14 cellular contexts compared by ENCODE assay signal in genomic region chr14:76928301-76928700, GRCh38.
DNase-seq lines count a peak whose midpoint lies in the region; ATAC-seq and TF ChIP-seq lines count a peak whose summit lies in the region.
"Had no signal": no experiment of that assay in that cellular context is flagged by ENCODE, and none has a peak within 500 bp of the region (broad histone marks: within the 10 kb centered on the region; RNA-seq: fewer than 3 reads in every experiment).

No MANE protein-coding gene starts in this region.

- no peak for DNase-seq in CD4-positive, CD25-positive, alpha-beta regulatory T cell
- DNase-seq in GM23248 = peak; percentile 25
- no peak for DNase-seq in caudate nucleus (lab: John Stamatoyannopoulos, UW)
- no peak for DNase-seq in neural progenitor cell (ENCODE audit: low spot score)
- no peak for DNase-seq in activated CD4-positive, CD25-positive, alpha-beta regulatory T cell (lab: John Stamatoyannopoulos, UW)
- no peak for DNase-seq in NCI-H2196 (lab: John Stamatoyannopoulos, UW; ENCODE audit: unreplicated experiment)
- DNase-seq in MM.1S = no peak
- DNase-seq: activated naive CD8-positive, alpha-beta T cell treated with anti-CD3 and anti-CD28 coated beads for 36 hours; head of caudate nucleus; NCI-H1436 treated with DMSO at 0.1 percent for 48 hours; NCI-H510A treated with DMSO at 0.1 percent for 48 hours; PC-3 had no signal

- H3K9ac ChIP-seq in GM23248 (no peak overlapping the region), neural progenitor cell (no peak overlapping the region), MM.1S (ENCODE audit: low read length) (no peak overlapping the region)

- no peaks in the 10 kb centered on the region for H3K36me3 Mint-ChIP-seq in CD4-positive, CD25-positive, alpha-beta regulatory T cell
- no peaks in the 10 kb centered on the region for H3K36me3 Mint-ChIP-seq in neural progenitor cell
- H3K36me3 Mint-ChIP-seq: activated naive CD8-positive, alpha-beta T cell treated with anti-CD3 and anti-CD28 coated beads for 36 hours had no signal

- H3K4me3 Mint-ChIP-seq in CD4-positive, CD25-positive, alpha-beta regulatory T cell = peak overlapping the region in 3 of 4 donors; percentile 26 to 86 (median 81)
- no peak overlapping the region for H3K4me3 Mint-ChIP-seq in neural progenitor cell
- H3K4me3 Mint-ChIP-seq: activated naive CD8-positive, alpha-beta T cell treated with anti-CD3 and anti-CD28 coated beads for 36 hours had no signal

- H3K4me1 ChIP-seq in CD4-positive, CD25-positive, alpha-beta regulatory T cell (ENCODE audit: control insufficient read depth, insufficient read depth, low read length, poor library complexity, severe bottlenecking) = peaks cover 73% of the 10 kb centered on the region
- H3K4me1 ChIP-seq in GM23248 (ENCODE audit: insufficient read depth) (peaks cover 24% of the 10 kb centered on the region), neural progenitor cell (peaks cover 36% of the 10 kb centered on the region), MM.1S (ENCODE audit: low read length) (peaks cover 5% of the 10 kb centered on the region; the same call in 1 of the 2 replicates)

- ATAC-seq in CD4-positive, CD25-positive, alpha-beta regulatory T cell (ENCODE audit: low read depth in 2 of 2) = no peak
- ATAC-seq in GM21390 (IDR thresholded peaks at IDR 0.05; ENCODE audit: unreplicated experiment) = no peak
- ATAC-seq: K562, PC-3 had no signal

- H4K20me1 ChIP-seq in GM23248 (ENCODE audit: insufficient read depth) (no peaks in the 10 kb centered on the region), neural progenitor cell (ENCODE audit: low read depth) (no peaks in the 10 kb centered on the region), MM.1S (ENCODE audit: insufficient read depth, low read length) (no peaks in the 10 kb centered on the region)

- H3K9me3 Mint-ChIP-seq in CD4-positive, CD25-positive, alpha-beta regulatory T cell = no peaks in the 10 kb centered on the region
- H3K9me3 Mint-ChIP-seq in neural progenitor cell = no peaks in the 10 kb centered on the region
- H3K9me3 Mint-ChIP-seq: activated naive CD8-positive, alpha-beta T cell treated with anti-CD3 and anti-CD28 coated beads for 36 hours had no signal

- in situ Hi-C loops in GM23248 (cut with MboI) = no loop called here

- TF ChIP-seq CTCF in neural progenitor cell (IDR thresholded peaks at IDR 0.05) = no peak
- no peak for TF ChIP-seq CTCF in MM.1S (IDR thresholded peaks at IDR 0.05; ENCODE audit: low read length)

- H3K4me1 Mint-ChIP-seq in CD4-positive, CD25-positive, alpha-beta regulatory T cell = peaks cover 27 to 90% (median 57%) of the 10 kb centered on the region in 4 donors
- peaks cover 88% of the 10 kb centered on the region for H3K4me1 Mint-ChIP-seq in neural progenitor cell

- 56 to 68% methylated on average over 2 of the region's 2 CpGs for WGBS in GM23248 (ENCODE audit: low coverage in 1 of 2, low lambda C conversion rate in 2 of 2, missing lambda C conversion rate in 2 of 2), 2 experiments

- H3K27me3 ChIP-seq in CD4-positive, CD25-positive, alpha-beta regulatory T cell (ENCODE audit: control insufficient read depth, insufficient read depth, low read length) = no peaks in the 10 kb centered on the region
- no peaks in the 10 kb centered on the region for H3K27me3 ChIP-seq in GM23248 (replicated peaks; ENCODE audit: insufficient read depth)
- no peaks in the 10 kb centered on the region for H3K27me3 ChIP-seq in neural progenitor cell
- no peaks in the 10 kb centered on the region for H3K27me3 ChIP-seq in MM.1S (replicated peaks; ENCODE audit: insufficient read depth, low read length)

- H3F3A ChIP-seq in GM23248 (ENCODE audit: insufficient read depth) (peaks cover 13% of the 10 kb centered on the region), neural progenitor cell (ENCODE audit: low read depth) (peaks cover 17% of the 10 kb centered on the region), MM.1S (ENCODE audit: insufficient read depth, low read length) (no peaks in the 10 kb centered on the region)

- H2AFZ ChIP-seq in GM23248 = no peak overlapping the region
- H2AFZ ChIP-seq in neural progenitor cell (replicated peaks) = no peak overlapping the region
- no peak overlapping the region for H2AFZ ChIP-seq in MM.1S (ENCODE audit: low read length)

- H3K79me2 ChIP-seq in GM23248 (ENCODE audit: insufficient read depth) (no peaks in the 10 kb centered on the region), neural progenitor cell (ENCODE audit: low read depth) (no peaks in the 10 kb centered on the region), MM.1S (ENCODE audit: low read length) (no peaks in the 10 kb centered on the region)

- H3K27me3 Mint-ChIP-seq in CD4-positive, CD25-positive, alpha-beta regulatory T cell = no peaks in the 10 kb centered on the region
- peaks cover 15% of the 10 kb centered on the region for H3K27me3 Mint-ChIP-seq in neural progenitor cell (ENCODE audit: insufficient read depth, low read depth)
- H3K27me3 Mint-ChIP-seq: activated naive CD8-positive, alpha-beta T cell treated with anti-CD3 and anti-CD28 coated beads for 36 hours had no signal

- no peaks in the 10 kb centered on the region for H3K9me3 ChIP-seq in CD4-positive, CD25-positive, alpha-beta regulatory T cell (ENCODE audit: control insufficient read depth in 2 of 2, low read length in 2 of 2)
- H3K9me3 ChIP-seq in GM23248 (ENCODE audit: low read depth) (no peaks in the 10 kb centered on the region), neural progenitor cell (ENCODE audit: low read depth) (no peaks in the 10 kb centered on the region), MM.1S (replicated peaks; ENCODE audit: insufficient read depth, low read length) (no peaks in the 10 kb centered on the region)

- H3K27ac ChIP-seq in CD4-positive, CD25-positive, alpha-beta regulatory T cell (ENCODE audit: insufficient read depth, low read length, poor library complexity, severe bottlenecking) = peak overlapping the region; percentile 78
- H3K27ac ChIP-seq in GM23248 = peak overlapping the region; percentile 97; the same call in 1 of the 2 replicates
- peak overlapping the region; percentile 36 for H3K27ac ChIP-seq in caudate nucleus (ENCODE audit: low read depth, low read length)
- no peak overlapping the region for H3K27ac ChIP-seq in neural progenitor cell
- no peak overlapping the region for H3K27ac ChIP-seq in MM.1S (ENCODE audit: low read length)

- no peak overlapping the region for H3K4me2 ChIP-seq in GM23248 (ENCODE audit: unreplicated experiment)
- no peak overlapping the region for H3K4me2 ChIP-seq in neural progenitor cell
- no peak overlapping the region for H3K4me2 ChIP-seq in MM.1S (ENCODE audit: low read depth, low read length)

- peak overlapping the region; percentile 24 for H3K4me3 ChIP-seq in CD4-positive, CD25-positive, alpha-beta regulatory T cell (ENCODE audit: low read depth, low read length)
- no peak overlapping the region for H3K4me3 ChIP-seq in GM23248
- H3K4me3 ChIP-seq in neural progenitor cell = no peak overlapping the region
- H3K4me3 ChIP-seq in MM.1S (ENCODE audit: low read length) = no peak overlapping the region
- H3K4me3 ChIP-seq: K562 had no signal

- no peaks in the 10 kb centered on the region for H3K9me2 ChIP-seq in GM23248 (ENCODE audit: insufficient read depth)
- H3K9me2 ChIP-seq in MM.1S (replicated peaks; ENCODE audit: insufficient read depth, low read length) = no peaks in the 10 kb centered on the region

- H3K36me3 ChIP-seq in CD4-positive, CD25-positive, alpha-beta regulatory T cell (ENCODE audit: control insufficient read depth, insufficient read depth, low read length) = no peaks in the 10 kb centered on the region
- H3K36me3 ChIP-seq in GM23248 (ENCODE audit: low read depth) (no peaks in the 10 kb centered on the region), neural progenitor cell (no peaks in the 10 kb centered on the region), MM.1S (replicated peaks; ENCODE audit: insufficient read depth, low read length) (no peaks in the 10 kb centered on the region)

- peak overlapping the region; percentile 81 to 97 (median 92) for H3K27ac Mint-ChIP-seq in CD4-positive, CD25-positive, alpha-beta regulatory T cell
- peak overlapping the region; percentile 91 for H3K27ac Mint-ChIP-seq in neural progenitor cell
- H3K27ac Mint-ChIP-seq: activated naive CD8-positive, alpha-beta T cell treated with anti-CD3 and anti-CD28 coated beads for 36 hours had no signal

Comparison
In these comparisons a context has a peak if more than half of its experiments do, and no peak if none do; other contexts are left out.
1. H3K27ac ChIP-seq: peak in CD4-positive, CD25-positive, alpha-beta regulatory T cell (single experiment), GM23248 (single experiment) and caudate nucleus (single experiment); none in neural progenitor cell (single experiment) and MM.1S (single experiment).